Comparison of ENCODE assay signal across 13 cellular contexts in genomic region chr17:80665792-80666191, GRCh38.
A peak's percentile ranks its signal among the peaks of the same experiment; 100 is the strongest.
DNase-seq lines count a peak whose midpoint lies in the region; ATAC-seq lines count a peak whose summit lies in the region.
"Had no signal": no experiment of that assay in that cellular context is flagged by ENCODE, and none has a peak within 500 bp of the region (broad histone marks: within the 10 kb centered on the region; RNA-seq: fewer than 3 reads in every experiment).

No MANE protein-coding gene starts in this region.

- no peak overlapping the region for H3K4me3 Mint-ChIP-seq in activated naive CD4-positive, alpha-beta T cell treated with anti-CD3 and anti-CD28 coated beads for 36 hours
- H3K4me3 Mint-ChIP-seq in activated T-helper 2 cell treated with anti-CD3 and anti-CD28 coated beads, Interferon-gamma antibody, Interleukin-2, Interleukin-4, amounts not matched to agents 10 μg/mL and 5 μg/mL and 100 μg/mL, durations not matched to agents 14 hours and 24 hours and 36 hours (ENCODE audit: low read depth) = peak overlapping the region; percentile 67
- peak overlapping the region; percentile 68 for H3K4me3 Mint-ChIP-seq in stimulated activated effector memory CD8-positive, alpha-beta T cell treated with anti-CD3 and anti-CD28 coated beads, Interleukin-12 subunit alpha, Interleukin-12 subunit beta, amount 100 ng/mL, for 72 hours
- H3K4me3 Mint-ChIP-seq: endodermal cell had no signal

- ATAC-seq in stimulated activated effector memory CD8-positive, alpha-beta T cell treated with anti-CD3 and anti-CD28 coated beads, Interleukin-12 subunit alpha, Interleukin-12 subunit beta, amount 100 ng/mL, for 72 hours = no peak

- H3K27me3 Mint-ChIP-seq in activated naive CD4-positive, alpha-beta T cell treated with anti-CD3 and anti-CD28 coated beads for 36 hours (ENCODE audit: low read depth) = no peaks in the 10 kb centered on the region
- no peaks in the 10 kb centered on the region for H3K27me3 Mint-ChIP-seq in activated T-helper 2 cell treated with anti-CD3 and anti-CD28 coated beads, Interferon-gamma antibody, Interleukin-2, Interleukin-4, amounts not matched to agents 10 μg/mL and 5 μg/mL and 100 μg/mL, durations not matched to agents 14 hours and 24 hours and 36 hours (ENCODE audit: low read depth)
- H3K27me3 Mint-ChIP-seq: memory B cell had no signal

- peak overlapping the region; percentile 90 for H3K27ac Mint-ChIP-seq in activated naive CD4-positive, alpha-beta T cell treated with anti-CD3 and anti-CD28 coated beads for 36 hours
- H3K27ac Mint-ChIP-seq in activated T-helper 2 cell treated with anti-CD3 and anti-CD28 coated beads, Interferon-gamma antibody, Interleukin-2, Interleukin-4, amounts not matched to agents 10 μg/mL and 5 μg/mL and 100 μg/mL, durations not matched to agents 14 hours and 24 hours and 36 hours = no peak overlapping the region
- H3K27ac Mint-ChIP-seq in stimulated activated effector memory CD8-positive, alpha-beta T cell treated with anti-CD3 and anti-CD28 coated beads, Interleukin-12 subunit alpha, Interleukin-12 subunit beta, amount 100 ng/mL, for 72 hours = peak overlapping the region; percentile 95
- H3K27ac Mint-ChIP-seq: endodermal cell, memory B cell had no signal

- in situ Hi-C loops in KBM-7 (cut with MboI; ENCODE audit: low pct_unique_long_range_greater_than_20kb, low sequenced_read_pairs) = no loop called here

- peaks cover 79% of the 10 kb centered on the region for H3K4me1 Mint-ChIP-seq in activated naive CD4-positive, alpha-beta T cell treated with anti-CD3 and anti-CD28 coated beads for 36 hours (ENCODE audit: low read depth)
- peaks cover 76% of the 10 kb centered on the region for H3K4me1 Mint-ChIP-seq in activated T-helper 2 cell treated with anti-CD3 and anti-CD28 coated beads, Interferon-gamma antibody, Interleukin-2, Interleukin-4, amounts not matched to agents 10 μg/mL and 5 μg/mL and 100 μg/mL, durations not matched to agents 14 hours and 24 hours and 36 hours (ENCODE audit: low read depth)
- H3K4me1 Mint-ChIP-seq in stimulated activated effector memory CD8-positive, alpha-beta T cell treated with anti-CD3 and anti-CD28 coated beads, Interleukin-12 subunit alpha, Interleukin-12 subunit beta, amount 100 ng/mL, for 72 hours = peaks cover 79% of the 10 kb centered on the region

- no peaks in the 10 kb centered on the region for H3K9me3 Mint-ChIP-seq in activated naive CD4-positive, alpha-beta T cell treated with anti-CD3 and anti-CD28 coated beads for 36 hours
- no peaks in the 10 kb centered on the region for H3K9me3 Mint-ChIP-seq in activated T-helper 2 cell treated with anti-CD3 and anti-CD28 coated beads, Interferon-gamma antibody, Interleukin-2, Interleukin-4, amounts not matched to agents 10 μg/mL and 5 μg/mL and 100 μg/mL, durations not matched to agents 14 hours and 24 hours and 36 hours
- H3K9me3 Mint-ChIP-seq in stimulated activated effector memory CD8-positive, alpha-beta T cell treated with anti-CD3 and anti-CD28 coated beads, Interleukin-12 subunit alpha, Interleukin-12 subunit beta, amount 100 ng/mL, for 72 hours = no peaks in the 10 kb centered on the region
- H3K9me3 Mint-ChIP-seq: endodermal cell, memory B cell had no signal

- CTCF ChIA-PET in activated naive CD4-positive, alpha-beta T cell treated with anti-CD3 and anti-CD28 coated beads for 36 hours (lab: Charles Lee) = no interaction called here

- no peak for DNase-seq in activated naive CD4-positive, alpha-beta T cell treated with anti-CD3 and anti-CD28 coated beads for 36 hours
- no peak for DNase-seq in activated naive CD4-positive, alpha-beta T cell treated with anti-CD3 and anti-CD28 coated beads, Interleukin-2, amount 50 U/mL, for 16 hours
- DNase-seq in KBM-7 (peak; percentile 38), OCI-M1 (lab: John Stamatoyannopoulos, UW) (no peak), NCI-H2029 treated with DMSO at 0.1 percent for 48 hours (lab: John Stamatoyannopoulos, UW) (no peak)
- no peak for DNase-seq in activated T-helper 2 cell treated with anti-CD3 and anti-CD28 coated beads, Interferon-gamma antibody, Interleukin-2, Interleukin-4, amounts not matched to agents 10 μg/mL and 5 μg/mL and 100 μg/mL, durations not matched to agents 14 hours and 24 hours and 36 hours (ENCODE audit: low spot score)
- DNase-seq in stimulated activated effector memory CD8-positive, alpha-beta T cell treated with anti-CD3 and anti-CD28 coated beads, Interleukin-12 subunit alpha, Interleukin-12 subunit beta, amount 100 ng/mL, for 72 hours (ENCODE audit: low spot score in 2 of 2) = no peak
- DNase-seq in activated CD4-positive, CD25-positive, alpha-beta regulatory T cell (lab: John Stamatoyannopoulos, UW) = no peak
- DNase-seq: NCI-H2171, NCI-H69, right lobe of liver had no signal

- peaks cover 7% of the 10 kb centered on the region for H3K36me3 Mint-ChIP-seq in activated naive CD4-positive, alpha-beta T cell treated with anti-CD3 and anti-CD28 coated beads for 36 hours (ENCODE audit: low read depth)
- H3K36me3 Mint-ChIP-seq in activated T-helper 2 cell treated with anti-CD3 and anti-CD28 coated beads, Interferon-gamma antibody, Interleukin-2, Interleukin-4, amounts not matched to agents 10 μg/mL and 5 μg/mL and 100 μg/mL, durations not matched to agents 14 hours and 24 hours and 36 hours (ENCODE audit: low read depth) = peaks cover 40% of the 10 kb centered on the region
- peaks cover 6% of the 10 kb centered on the region for H3K36me3 Mint-ChIP-seq in stimulated activated effector memory CD8-positive, alpha-beta T cell treated with anti-CD3 and anti-CD28 coated beads, Interleukin-12 subunit alpha, Interleukin-12 subunit beta, amount 100 ng/mL, for 72 hours

- intact Hi-C loops in activated naive CD4-positive, alpha-beta T cell treated with anti-CD3 and anti-CD28 coated beads for 36 hours (cut with micrococcal nuclease) = loop anchor here (1.0 to 5.0 kb wide), 7 partner anchors 13 to 226 kb away; no protein-coding TSS in a partner anchor
- intact Hi-C loops in activated T-helper 2 cell treated with anti-CD3 and anti-CD28 coated beads, Interferon-gamma antibody, Interleukin-2, Interleukin-4, amounts not matched to agents 10 μg/mL and 5 μg/mL and 100 μg/mL, durations not matched to agents 14 hours and 24 hours and 36 hours (cut with micrococcal nuclease) = loop anchor here (1.0 to 2.0 kb wide), 3 partner anchors 13 to 61 kb away; no protein-coding TSS in a partner anchor
